ENCODE assay signal across 8 cellular contexts in the genomic region with DNA sequence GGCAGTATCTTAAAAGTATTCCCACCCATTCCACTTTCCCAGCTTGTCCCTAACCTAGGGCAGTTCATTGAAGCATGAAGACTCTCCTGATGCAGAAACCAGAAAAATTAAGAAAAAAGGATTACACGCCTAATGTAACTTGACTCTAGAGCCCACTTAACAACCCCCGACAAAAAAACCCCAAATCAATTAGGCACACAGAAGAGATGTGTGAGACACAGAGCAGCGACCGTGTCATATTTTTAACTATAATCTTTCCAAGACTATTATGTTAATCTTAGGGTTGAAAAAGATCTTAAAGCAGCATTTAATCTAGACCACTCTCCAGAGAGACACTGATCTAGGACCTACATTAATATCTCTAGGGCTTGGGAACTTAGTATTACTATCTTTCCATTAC. TPM values are rescaled to one million over a fixed set of nuclear protein-coding genes. Genes with fewer than 3 reads are reported as not detected.
DNase-seq lines count a peak whose midpoint lies in the region; ATAC-seq and TF ChIP-seq lines count a peak whose summit lies in the region.

No MANE protein-coding gene starts in this region.

- no peak for DNase-seq in central memory CD8-positive, alpha-beta T cell (ENCODE audit: low spot score in 2 of 2)
- DNase-seq in naive thymus-derived CD4-positive, alpha-beta T cell: no peak
- DNase-seq in DMS53 treated with DMSO at 0.1 percent for 48 hours (lab: John Stamatoyannopoulos, UW; ENCODE audit: unreplicated experiment) (no peak), NCI-H1930 (lab: John Stamatoyannopoulos, UW) (no peak), AG08396 (ENCODE audit: low spot score) (no peak)

- no peak overlapping the region for H2AFZ ChIP-seq in KMS-11 (ENCODE audit: low read depth)

- no peak for TF ChIP-seq CTCF in KMS-11 (conservative IDR thresholded peaks at IDR 0.05; ENCODE audit: low read depth, low read length)

- POLR2A ChIA-PET in naive thymus-derived CD4-positive, alpha-beta T cell (lab: Charles Lee): interaction anchor here (0.6 to 1.0 kb wide), 4 partner anchors 15 to 806 kb away, joined by 3 to 5 read pairs (median 4); no protein-coding TSS in a partner anchor

- H3K27me3 ChIP-seq in BLaER1: no peaks in the 10 kb centered on the region
- no peaks in the 10 kb centered on the region for H3K27me3 ChIP-seq in KMS-11 (ENCODE audit: insufficient read depth, low read depth)
- H3K27me3 ChIP-seq in naive thymus-derived CD4-positive, alpha-beta T cell (ENCODE audit: control insufficient read depth in 2 of 2, insufficient read depth in 2 of 2, low read length in 2 of 2): no peaks in the 10 kb centered on the region

- H3K4me1 ChIP-seq in BLaER1: peaks cover 35% of the 10 kb centered on the region
- H3K4me1 ChIP-seq in KMS-11 (ENCODE audit: low read depth, poor library complexity, severe bottlenecking): peaks cover 18% of the 10 kb centered on the region
- H3K4me1 ChIP-seq in naive thymus-derived CD4-positive, alpha-beta T cell (ENCODE audit: control insufficient read depth in 2 of 2, insufficient read depth in 2 of 2, low read length in 2 of 2): peaks cover 37 to 48% of the 10 kb centered on the region in 2 donors

- H3K9ac ChIP-seq in BLaER1 (peak overlapping the region; percentile 93), KMS-11 (peak overlapping the region; percentile 97)

- intact Hi-C loops in naive thymus-derived CD4-positive, alpha-beta T cell (cut with micrococcal nuclease): loop anchor here (2.0 to 5.0 kb wide), 7 partner anchors 14 to 1414 kb away; a partner anchor contains a TSS

- H3K27ac ChIP-seq in BLaER1: peak overlapping the region; percentile 95
- peak overlapping the region; percentile 93 for H3K27ac ChIP-seq in KMS-11
- H3K27ac ChIP-seq in naive thymus-derived CD4-positive, alpha-beta T cell (ENCODE audit: low read depth, low read length): peak overlapping the region; percentile 96

- H3K27me3 Mint-ChIP-seq in central memory CD8-positive, alpha-beta T cell: no peaks in the 10 kb centered on the region
- H3K27me3 Mint-ChIP-seq in naive thymus-derived CD4-positive, alpha-beta T cell: peaks cover 0 to 14% (median 0%) of the 10 kb centered on the region in 5 donors

- H3K36me3 Mint-ChIP-seq in central memory CD8-positive, alpha-beta T cell (ENCODE audit: insufficient read depth): peaks cover 19% of the 10 kb centered on the region
- H3K36me3 Mint-ChIP-seq in naive thymus-derived CD4-positive, alpha-beta T cell: peaks cover 0 to 11% (median 7%) of the 10 kb centered on the region in 5 donors

- peaks cover 45% of the 10 kb centered on the region for H3K4me1 Mint-ChIP-seq in central memory CD8-positive, alpha-beta T cell
- H3K4me1 Mint-ChIP-seq in naive thymus-derived CD4-positive, alpha-beta T cell: peaks cover 20 to 61% (median 53%) of the 10 kb centered on the region in 7 donors

- H4K20me1 ChIP-seq in BLaER1 (peaks cover 56% of the 10 kb centered on the region), KMS-11 (ENCODE audit: insufficient read depth) (peaks cover 19% of the 10 kb centered on the region; the same call in 1 of the 2 replicates)

- H3K4me3 Mint-ChIP-seq in central memory CD8-positive, alpha-beta T cell: peak overlapping the region; percentile 97
- H3K4me3 Mint-ChIP-seq in naive thymus-derived CD4-positive, alpha-beta T cell: peak overlapping the region; percentile 94 to 100 (median 98)

- peaks cover 62% of the 10 kb centered on the region for H3K79me2 ChIP-seq in KMS-11 (ENCODE audit: insufficient read depth, low read depth)

- H3K4me2 ChIP-seq in BLaER1 (peak overlapping the region; percentile 92), KMS-11 (peak overlapping the region; percentile 76)

- no peaks in the 10 kb centered on the region for H3K9me3 ChIP-seq in BLaER1
- no peaks in the 10 kb centered on the region for H3K9me3 ChIP-seq in naive thymus-derived CD4-positive, alpha-beta T cell (ENCODE audit: control insufficient read depth in 2 of 3, low read length in 3 of 3)

- peak overlapping the region; percentile 99 for H3K27ac Mint-ChIP-seq in central memory CD8-positive, alpha-beta T cell (ENCODE audit: low read depth)
- peak overlapping the region; percentile 97 to 100 (median 100) for H3K27ac Mint-ChIP-seq in naive thymus-derived CD4-positive, alpha-beta T cell

- ATAC-seq in central memory CD8-positive, alpha-beta T cell (replicated peaks; ENCODE audit: extremely low read depth, poor library complexity, severe bottlenecking): no peak
- ATAC-seq in naive thymus-derived CD4-positive, alpha-beta T cell: no peak
- no peak for ATAC-seq in GM21529 (IDR thresholded peaks at IDR 0.05; ENCODE audit: unreplicated experiment)

- H3K36me3 ChIP-seq in BLaER1 (peaks cover 26% of the 10 kb centered on the region), KMS-11 (ENCODE audit: insufficient read depth) (no peaks in the 10 kb centered on the region)
- peaks cover 0 to 6% (median 0%) of the 10 kb centered on the region in 3 experiments for H3K36me3 ChIP-seq in naive thymus-derived CD4-positive, alpha-beta T cell (ENCODE audit: control insufficient read depth in 2 of 3, insufficient read depth in 3 of 3, low read length in 3 of 3)

- H3K4me3 ChIP-seq in BLaER1 (peak overlapping the region; percentile 77), KMS-11 (IDR thresholded peaks at IDR 0.05; ENCODE audit: insufficient read depth, low read depth, low read length) (peak overlapping the region; percentile 92)
- peak overlapping the region; percentile 100 for H3K4me3 ChIP-seq in naive thymus-derived CD4-positive, alpha-beta T cell (ENCODE audit: low read length)

- H3K9me3 Mint-ChIP-seq in central memory CD8-positive, alpha-beta T cell: no peaks in the 10 kb centered on the region
- H3K9me3 Mint-ChIP-seq in naive thymus-derived CD4-positive, alpha-beta T cell: no peaks in the 10 kb centered on the region

- CTCF ChIA-PET in naive thymus-derived CD4-positive, alpha-beta T cell (lab: Charles Lee): interaction anchor here (1.0 to 1.2 kb wide), 3 partner anchors 15 to 27 kb away, joined by 3 to 4 read pairs (median 4); no protein-coding TSS in a partner anchor

RNA-seq across cellular contexts. Expression of a gene that starts 1.3 kb away (rescaled TPM):
- total RNA-seq in naive thymus-derived CD4-positive, alpha-beta T cell: 100 to 1,000 TPM in 4 of 5 experiments, 10 to 100 TPM in 1; 99.4 to 254 (median 219) TPM
- polyA plus RNA-seq in naive thymus-derived CD4-positive, alpha-beta T cell: 10 to 100 TPM; 26.9 to 31.0 TPM
